Comparison of ENCODE assay signal across 19 cellular contexts in the genomic region with DNA sequence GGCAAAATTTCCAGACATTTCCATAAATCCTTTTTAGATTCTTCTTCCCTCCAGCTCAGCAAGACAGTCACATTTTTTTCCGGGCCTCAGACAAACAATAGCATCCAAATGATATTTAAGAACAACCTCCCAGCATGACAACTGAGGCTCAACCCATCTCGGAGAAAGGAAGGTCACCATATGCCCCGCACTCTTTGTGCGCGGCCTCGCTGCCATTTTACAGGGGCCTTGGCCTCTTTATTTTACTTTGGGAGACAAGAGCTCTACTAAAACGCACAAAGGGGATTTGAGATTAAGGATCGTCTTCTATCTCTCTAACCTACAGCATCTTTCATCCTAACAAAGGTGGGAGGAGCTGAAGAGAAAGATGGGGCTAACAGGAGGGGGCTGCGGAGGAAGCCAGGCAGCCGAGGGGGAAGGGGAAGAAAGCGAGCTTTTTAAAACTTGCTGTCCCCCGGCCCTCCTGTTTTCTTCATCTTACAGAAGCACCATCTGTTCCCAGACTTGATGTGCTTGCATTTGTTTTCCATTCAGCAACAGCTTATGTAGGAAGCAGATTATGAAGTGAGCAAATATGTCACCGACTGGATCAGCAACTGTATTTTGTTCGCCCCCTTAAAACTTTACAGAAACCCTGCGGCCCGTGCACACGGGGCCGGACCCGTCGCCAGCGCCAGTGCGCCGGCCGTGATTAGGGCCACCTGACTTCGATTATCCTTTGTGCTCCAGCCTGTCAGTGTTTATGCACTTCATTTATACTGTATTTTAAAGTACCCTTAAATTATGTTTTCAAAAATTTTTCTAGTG.
DNase-seq lines count a peak whose midpoint lies in the region; ATAC-seq and TF ChIP-seq lines count a peak whose summit lies in the region.
"Had no signal": no experiment of that assay in that cellular context is flagged by ENCODE, and none has a peak within 500 bp of the region (broad histone marks: within the 10 kb centered on the region; RNA-seq: fewer than 3 reads in every experiment).

No MANE protein-coding gene starts in this region.

- no peak for ATAC-seq in GM21619 (IDR thresholded peaks at IDR 0.05; ENCODE audit: unreplicated experiment)
- ATAC-seq in GM18858 (IDR thresholded peaks at IDR 0.05; ENCODE audit: unreplicated experiment) = no peak
- ATAC-seq: activated naive CD4-positive, alpha-beta T cell treated with anti-CD3 and anti-CD28 coated beads, Interleukin-2, amount 50 U/mL, for 72 hours; heart right ventricle; left colon; SK-N-SH treated with all-trans-retinoic acid at 6 μM for 48 hours had no signal

- H3K4me1 ChIP-seq in endodermal cell (ENCODE audit: control insufficient read depth, insufficient read depth, low read length) (peaks cover 4% of the 10 kb centered on the region), neuron (ENCODE audit: insufficient read depth, low read length) (peaks cover 24% of the 10 kb centered on the region)

- H3K27ac Mint-ChIP-seq in endodermal cell = no peak overlapping the region
- H3K27ac Mint-ChIP-seq: activated naive CD4-positive, alpha-beta T cell treated with anti-CD3 and anti-CD28 coated beads, Interleukin-2, amount 50 U/mL, for 72 hours; activated T-helper 1 cell treated with anti-CD3 and anti-CD28 coated beads, Interleukin-12 subunit alpha, Interleukin-12 subunit beta, Interleukin-2, Interleukin-4 antibody, amounts not matched to agents 30 ng/mL and 10 ng/mL and 1 ng/mL, durations not matched to agents 14 hours and 24 hours and 36 hours had no signal

- no peaks in the 10 kb centered on the region for H3K36me3 Mint-ChIP-seq in endodermal cell (ENCODE audit: low read depth)
- H3K36me3 Mint-ChIP-seq: activated naive CD4-positive, alpha-beta T cell treated with anti-CD3 and anti-CD28 coated beads, Interleukin-2, amount 50 U/mL, for 72 hours had no signal

- H3K9me3 Mint-ChIP-seq in endodermal cell = no peaks in the 10 kb centered on the region
- H3K9me3 Mint-ChIP-seq: activated naive CD4-positive, alpha-beta T cell treated with anti-CD3 and anti-CD28 coated beads, Interleukin-2, amount 50 U/mL, for 72 hours; activated T-helper 1 cell treated with anti-CD3 and anti-CD28 coated beads, Interleukin-12 subunit alpha, Interleukin-12 subunit beta, Interleukin-2, Interleukin-4 antibody, amounts not matched to agents 30 ng/mL and 10 ng/mL and 1 ng/mL, durations not matched to agents 14 hours and 24 hours and 36 hours had no signal

- no peaks in the 10 kb centered on the region for H3K9me3 ChIP-seq in endodermal cell (ENCODE audit: control insufficient read depth, low read length)
- H3K9me3 ChIP-seq in neuron (ENCODE audit: low read length) = no peaks in the 10 kb centered on the region
- H3K9me3 ChIP-seq: heart right ventricle, MG63 had no signal

- H3K4me3 Mint-ChIP-seq in endodermal cell = no peak overlapping the region
- H3K4me3 Mint-ChIP-seq: activated T-helper 1 cell treated with anti-CD3 and anti-CD28 coated beads, Interleukin-12 subunit alpha, Interleukin-12 subunit beta, Interleukin-2, Interleukin-4 antibody, amounts not matched to agents 30 ng/mL and 10 ng/mL and 1 ng/mL, durations not matched to agents 14 hours and 24 hours and 36 hours had no signal

- H3K4me1 Mint-ChIP-seq in endodermal cell = peaks cover 6% of the 10 kb centered on the region

- TF ChIP-seq CTCF in endodermal cell (conservative IDR thresholded peaks at IDR 0.05) (no peak), lower leg skin (IDR thresholded peaks at IDR 0.05) (no peak)

- H3K36me3 ChIP-seq in endodermal cell (ENCODE audit: control insufficient read depth, insufficient read depth, low read length) (no peaks in the 10 kb centered on the region), neuron (ENCODE audit: insufficient read depth, low read length) (no peaks in the 10 kb centered on the region)
- H3K36me3 ChIP-seq: heart right ventricle, MG63 had no signal

- no peak overlapping the region for H3K4me3 ChIP-seq in endodermal cell (ENCODE audit: low read length)
- H3K4me3 ChIP-seq in neuron (ENCODE audit: low read length) = peak overlapping the region; percentile 11
- no peak overlapping the region for H3K4me3 ChIP-seq in lower leg skin (ENCODE audit: low read depth, poor library complexity, severe bottlenecking)
- H3K4me3 ChIP-seq: heart right ventricle, MG63 had no signal

- peak; percentile 93 for DNase-seq in DMS 273 (lab: John Stamatoyannopoulos, UW; ENCODE audit: unreplicated experiment)
- peak; percentile 82 to 97 for DNase-seq in NCI-H524 (lab: John Stamatoyannopoulos, UW)
- no peak for DNase-seq in endodermal cell
- DNase-seq in KG1 (lab: John Stamatoyannopoulos, UW) = no peak
- DNase-seq in lower leg skin (ENCODE audit: low spot score in 2 of 2) = no peak
- DNase-seq: activated CD4-positive, alpha-beta T cell treated with anti-CD3 and anti-CD28 coated beads for 48 hours; aorta; cortex of kidney; heart right ventricle; left colon; mesendoderm; MG63; NCI-H2107 had no signal

- H3K9ac ChIP-seq in endodermal cell (ENCODE audit: extremely low read depth, low read length, poor library complexity, severe bottlenecking) = no peak overlapping the region

- peaks cover 4% of the 10 kb centered on the region for H3K27me3 Mint-ChIP-seq in endodermal cell (ENCODE audit: insufficient read depth)

- H3K27me3 ChIP-seq in endodermal cell (ENCODE audit: control insufficient read depth, insufficient read depth, low read length, poor library complexity, severe bottlenecking) = no peaks in the 10 kb centered on the region
- H3K27me3 ChIP-seq in neuron (ENCODE audit: insufficient read depth, low read length) = no peaks in the 10 kb centered on the region

- intact Hi-C loops in lower leg skin (cut with DNase I; ENCODE audit: low total_unique reads) = no loop called here

- peak overlapping the region; percentile 93 for H3K27ac ChIP-seq in endodermal cell (ENCODE audit: low read depth, low read length)
- H3K27ac ChIP-seq: heart right ventricle had no signal

- WGBS in endodermal cell (ENCODE audit: insufficient coverage in 1 of 2, insufficient read length in 1 of 2), 2 experiments = 88 to 89% methylated on average over 14 to 23 of the region's 25 CpGs
- 71% methylated on average over 25 of the region's 25 CpGs for WGBS in lower leg skin, 2 donors

- peak overlapping the region; percentile 74 for H2AFZ ChIP-seq in neuron (ENCODE audit: low read depth, low read length)

- no peak for TF ChIP-seq POLR2A in lower leg skin (IDR thresholded peaks at IDR 0.05)

Comparison
In these comparisons a context has a peak if more than half of its experiments do, and no peak if none do; other contexts are left out.
1. DNase-seq: peak in DMS 273 (single experiment) and NCI-H524 (2 of 2); none in endodermal cell (single experiment), KG1 (single experiment) and lower leg skin (0 of 2).